Comparison of ENCODE assay signal across 8 cellular contexts in the genomic region with DNA sequence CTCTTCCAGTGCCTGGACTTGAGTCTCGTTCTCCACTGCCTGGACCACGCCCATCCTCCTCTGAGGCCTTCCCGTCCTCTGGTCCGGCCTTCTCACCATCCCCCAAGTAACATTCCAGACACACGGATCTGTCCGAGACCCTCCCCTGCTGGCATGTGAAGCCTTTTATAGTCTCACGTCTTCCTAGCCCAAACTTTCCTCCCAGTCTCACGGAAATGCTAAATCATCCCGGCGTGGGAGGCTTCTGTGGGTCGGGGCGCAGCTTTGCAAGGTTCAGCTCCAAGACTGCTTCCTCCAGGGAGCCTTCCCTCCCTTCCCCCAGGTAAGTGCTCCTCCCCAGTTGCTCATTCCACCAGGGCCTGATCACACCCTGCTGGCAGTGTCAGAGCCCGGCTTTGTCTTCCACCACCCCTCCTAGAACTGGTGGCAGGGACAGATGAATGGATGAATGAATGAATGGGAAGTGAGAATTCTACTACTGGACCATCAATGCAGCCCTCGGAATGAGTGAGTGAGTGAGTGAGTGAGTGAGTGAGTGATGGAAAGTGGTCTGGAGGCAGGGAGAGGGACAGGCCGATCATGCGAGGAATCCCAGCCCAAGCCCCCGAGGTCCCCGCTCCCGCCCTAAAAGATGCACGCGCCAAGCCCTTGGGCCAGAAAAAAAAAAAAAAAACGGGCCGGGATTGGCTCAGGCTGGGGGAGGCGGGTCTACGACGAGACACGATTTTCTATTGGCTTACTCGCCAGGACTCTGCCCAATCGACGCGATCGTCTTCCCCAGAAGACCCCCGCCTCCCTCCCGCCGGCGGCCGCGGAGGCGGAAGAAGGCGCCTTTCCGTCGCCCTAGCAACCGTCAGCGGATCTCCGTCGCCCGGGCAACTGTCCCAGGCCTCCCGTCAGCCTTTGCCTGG. TPM values are rescaled to one million over a fixed set of nuclear protein-coding genes. Genes with fewer than 3 reads are reported as not detected.
A peak's percentile ranks its signal among the peaks of the same experiment; 100 is the strongest.
DNase-seq lines count a peak whose midpoint lies in the region; ATAC-seq and TF ChIP-seq lines count a peak whose summit lies in the region.

No MANE protein-coding gene starts in this region.

- TF ChIP-seq CTCF in SU-DHL-6 (IDR thresholded peaks at IDR 0.05; ENCODE audit: insufficient read depth, low read length, poor library complexity, severe bottlenecking), result no peak
- no peak for TF ChIP-seq CTCF in omental fat pad (IDR thresholded peaks at IDR 0.05)
- TF ChIP-seq CTCF in testis (IDR thresholded peaks at IDR 0.05), result no peak

- H3K4me3 ChIP-seq in HAP-1, result peak overlapping the region; percentile 46
- peak overlapping the region; percentile 51 for H3K4me3 ChIP-seq in SU-DHL-6 (ENCODE audit: insufficient read depth, low read length, poor library complexity, severe bottlenecking)
- peak overlapping the region; percentile 60 to 61 for H3K4me3 ChIP-seq in testis

- in situ Hi-C loops in HAP-1 (cut with MboI; ENCODE audit: low sequenced_read_pairs), result no loop called here

- TF ChIP-seq POLR2A in testis (IDR thresholded peaks at IDR 0.05), result no peak

- intact Hi-C loops in head of caudate nucleus (cut with DNase I), result no loop called here
- intact Hi-C loops in testis (cut with DNase I; ENCODE audit: low total_unique reads), result no loop called here

- H3K27ac ChIP-seq in SU-DHL-6 (ENCODE audit: low read depth, low read length) (no peak overlapping the region), testis (peak overlapping the region in 1 of 2 donors; percentile 58)

- H3K9ac ChIP-seq in SU-DHL-6 (ENCODE audit: low read length), result peak overlapping the region; percentile 44

- H3K27me3 ChIP-seq in HAP-1 (ENCODE audit: low read depth), result no peaks in the 10 kb centered on the region
- no peaks in the 10 kb centered on the region for H3K27me3 ChIP-seq in SU-DHL-6 (ENCODE audit: low read length)
- H3K27me3 ChIP-seq in testis, result no peaks in the 10 kb centered on the region

- no peaks in the 10 kb centered on the region for H3K36me3 Mint-ChIP-seq in activated naive CD8-positive, alpha-beta T cell treated with anti-CD3 and anti-CD28 coated beads, Interleukin-2, amount 10 ng/mL, durations not matched to agents 7 days and 5 days

- H3K27me3 Mint-ChIP-seq in activated naive CD8-positive, alpha-beta T cell treated with anti-CD3 and anti-CD28 coated beads, Interleukin-2, amount 10 ng/mL, durations not matched to agents 7 days and 5 days, result peaks cover 26% of the 10 kb centered on the region

- H3K36me3 ChIP-seq in HAP-1 (replicated peaks) (no peaks in the 10 kb centered on the region), SU-DHL-6 (ENCODE audit: low read length) (no peaks in the 10 kb centered on the region), testis (ENCODE audit: low read depth, missing control alignments) (no peaks in the 10 kb centered on the region)

- H3K9me2 ChIP-seq in SU-DHL-6 (replicated peaks; ENCODE audit: insufficient read depth, low read length), result no peaks in the 10 kb centered on the region

- H3K79me2 ChIP-seq in SU-DHL-6 (ENCODE audit: insufficient read depth, low read length), result no peaks in the 10 kb centered on the region

- peak; percentile 97 for DNase-seq in DMS114 treated with DMSO at 0.1 percent for 48 hours (lab: John Stamatoyannopoulos, UW; ENCODE audit: unreplicated experiment)
- DNase-seq in HAP-1 (ENCODE audit: low spot score in 2 of 2), result peak; percentile 94 to 96
- peak; percentile 95 for DNase-seq in NCI-H1092 treated with DMSO at 0.1 percent for 48 hours (lab: John Stamatoyannopoulos, UW)
- DNase-seq in activated naive CD8-positive, alpha-beta T cell treated with anti-CD3 and anti-CD28 coated beads, Interleukin-2, amount 10 ng/mL, durations not matched to agents 7 days and 5 days, result peak; percentile 80
- peak; percentile 76 to 97 (median 93) for DNase-seq in head of caudate nucleus
- DNase-seq in omental fat pad (ENCODE audit: low spot score), result peak; percentile 54
- DNase-seq in testis, result peak; percentile 93

- peak overlapping the region; percentile 81 for H3K4me3 Mint-ChIP-seq in activated naive CD8-positive, alpha-beta T cell treated with anti-CD3 and anti-CD28 coated beads, Interleukin-2, amount 10 ng/mL, durations not matched to agents 7 days and 5 days

- no peaks in the 10 kb centered on the region for H3K9me3 Mint-ChIP-seq in activated naive CD8-positive, alpha-beta T cell treated with anti-CD3 and anti-CD28 coated beads, Interleukin-2, amount 10 ng/mL, durations not matched to agents 7 days and 5 days

- H3K9me3 ChIP-seq in HAP-1 (no peaks in the 10 kb centered on the region), SU-DHL-6 (ENCODE audit: insufficient read depth, low read length) (no peaks in the 10 kb centered on the region), testis (no peaks in the 10 kb centered on the region)

- H3K4me1 ChIP-seq in HAP-1 (peaks cover 9% of the 10 kb centered on the region), testis (peaks cover 5% of the 10 kb centered on the region)

- WGBS in testis, 2 donors, result 1 to 2% methylated on average over 41 to 48 of the region's 48 CpGs

- no peak overlapping the region for H3K27ac Mint-ChIP-seq in activated naive CD8-positive, alpha-beta T cell treated with anti-CD3 and anti-CD28 coated beads, Interleukin-2, amount 10 ng/mL, durations not matched to agents 7 days and 5 days

- H4K20me1 ChIP-seq in SU-DHL-6 (ENCODE audit: low read depth, low read length), result no peaks in the 10 kb centered on the region

- peak overlapping the region; percentile 54 for H3K4me2 ChIP-seq in SU-DHL-6 (ENCODE audit: low read depth, low read length, poor library complexity, severe bottlenecking)

- H2AFZ ChIP-seq in SU-DHL-6 (ENCODE audit: low read depth, low read length, severe bottlenecking), result peak overlapping the region; percentile 71

- peak; percentile 97 for ATAC-seq in activated naive CD8-positive, alpha-beta T cell treated with anti-CD3 and anti-CD28 coated beads, Interleukin-2, amount 10 ng/mL, durations not matched to agents 7 days and 5 days (ENCODE audit: low read depth)
- peak; percentile 95 for ATAC-seq in omental fat pad (ENCODE audit: low FRiP score)

- peaks cover 10% of the 10 kb centered on the region for H3K4me1 Mint-ChIP-seq in activated naive CD8-positive, alpha-beta T cell treated with anti-CD3 and anti-CD28 coated beads, Interleukin-2, amount 10 ng/mL, durations not matched to agents 7 days and 5 days

- POLR2A ChIA-PET in activated naive CD8-positive, alpha-beta T cell treated with anti-CD3 and anti-CD28 coated beads, Interleukin-2, amount 10 ng/mL, durations not matched to agents 7 days and 5 days (lab: Charles Lee), result interaction anchor here (1.0 kb wide), 1 partner anchor 196 kb away, joined by 3 read pairs; the partner anchor contains the start of gene AKAP8L

- H3F3A ChIP-seq in SU-DHL-6 (ENCODE audit: insufficient read depth), result no peaks in the 10 kb centered on the region

RNA-seq across cellular contexts. Expression of gene EPHX3, which starts 9.3 kb away (rescaled TPM):
- total RNA-seq in activated naive CD8-positive, alpha-beta T cell treated with anti-CD3 and anti-CD28 coated beads, Interleukin-2, amount 10 ng/mL, durations not matched to agents 7 days and 5 days, result not detected
- total RNA-seq in omental fat pad (under 1 TPM in 1 of 4 donors, not detected in 3; 0.84 TPM), testis (1 to 10 TPM; 1.1 to 1.4 TPM)
- polyA plus RNA-seq in testis (ENCODE audit: insufficient read depth, low read depth, low replicate concordance), result 3.6 TPM

RNA-seq across cellular contexts. Expression of gene NOTCH3, which starts 22.2 kb away (rescaled TPM):
- total RNA-seq in activated naive CD8-positive, alpha-beta T cell treated with anti-CD3 and anti-CD28 coated beads, Interleukin-2, amount 10 ng/mL, durations not matched to agents 7 days and 5 days, result under 1 TPM; 0.22 to 0.31 TPM
- total RNA-seq in omental fat pad (10 to 100 TPM in 3 of 4 donors, 1 to 10 TPM in 1; 6.1 to 82.8 (median 24.4) TPM), testis (10 to 100 TPM; 11.4 to 16.8 TPM)
- 16.1 TPM for polyA plus RNA-seq in testis (ENCODE audit: insufficient read depth, low read depth, low replicate concordance)

Comparison
In these comparisons a context has a peak if more than half of its experiments do, and no peak if none do; other contexts are left out.
1. RNA of gene NOTCH3, which starts 22.2 kb away (total RNA-seq): 6.1 to 82.8 TPM in omental fat pad and 11.4 to 16.8 TPM in testis; 0.22 to 0.31 TPM in activated naive CD8-positive, alpha-beta T cell treated with anti-CD3 and anti-CD28 coated beads, Interleukin-2, amount 10 ng/mL, durations not matched to agents 7 days and 5 days; every median in the first group is over 4 times any median in the second.
2. Peak in every context shown above with its lines, with median percentiles within 50 percentile points of each other: DNase-seq and H3K4me3 ChIP-seq.